Comparison of ENCODE assay signal across 30 cellular contexts in the genomic region with DNA sequence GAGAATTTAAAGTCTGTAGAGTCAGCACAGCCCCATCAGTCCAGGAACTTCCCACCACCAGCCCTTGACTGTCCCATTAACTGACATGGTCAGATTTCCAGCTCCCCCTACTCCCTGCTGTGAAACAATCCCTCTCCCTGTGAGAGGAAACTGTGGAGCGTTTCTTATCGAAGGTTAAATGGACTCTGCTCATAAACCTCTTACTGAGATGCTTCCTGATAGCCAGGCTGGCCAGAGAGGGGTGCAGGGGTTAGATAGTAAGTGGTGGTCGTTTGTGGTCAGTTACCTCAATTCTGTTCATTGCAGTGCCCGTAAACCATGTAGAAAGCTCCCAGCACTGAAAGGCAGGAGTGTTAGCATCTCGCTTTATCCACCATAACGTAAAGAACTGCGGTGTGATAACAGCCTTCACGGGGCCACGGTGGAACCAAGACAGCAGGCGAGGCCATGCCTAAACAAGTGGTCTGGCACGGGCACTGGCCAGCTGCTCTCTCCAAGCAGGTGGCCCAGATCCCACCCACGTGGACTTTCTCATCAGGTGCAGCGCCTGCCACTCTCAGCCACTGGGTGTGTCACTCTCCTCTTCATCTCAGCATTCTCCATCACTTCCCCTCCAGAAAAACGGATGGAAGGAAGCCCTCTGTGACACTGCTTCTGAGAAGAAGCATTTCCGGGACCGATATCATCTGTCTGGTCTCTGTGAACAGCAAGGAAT.
DNase-seq lines count a peak whose midpoint lies in the region; ATAC-seq and TF ChIP-seq lines count a peak whose summit lies in the region.
"Had no signal": no experiment of that assay in that cellular context is flagged by ENCODE, and none has a peak within 500 bp of the region (broad histone marks: within the 10 kb centered on the region; RNA-seq: fewer than 3 reads in every experiment).

No MANE protein-coding gene starts in this region.

- H3F3A ChIP-seq in smooth muscle cell (ENCODE audit: low read depth): no peaks in the 10 kb centered on the region

- CTCF ChIA-PET in CD4-positive, alpha-beta T cell (lab: Charles Lee): no interaction called here
- CTCF ChIA-PET in HEK293 (lab: Yijun Ruan, JAX): no interaction called here

- no peak overlapping the region for H3K4me3 Mint-ChIP-seq in CD4-positive, alpha-beta T cell
- no peak overlapping the region for H3K4me3 Mint-ChIP-seq in activated T-helper 17 cell treated with anti-CD3 and anti-CD28 coated beads, Interleukin-2, amount 50 U/mL, for 72 hours
- H3K4me3 Mint-ChIP-seq: activated T-helper 1 cell treated with anti-CD3 and anti-CD28 coated beads, Interleukin-12 subunit alpha, Interleukin-12 subunit beta, Interleukin-2, Interleukin-4 antibody, amounts not matched to agents 30 ng/mL and 10 ng/mL and 1 ng/mL, durations not matched to agents 14 hours and 24 hours and 36 hours had no signal

- DNase-seq in CD4-positive, alpha-beta T cell: no peak
- DNase-seq in myocyte (ENCODE audit: low read depth) (peak; percentile 60), NCI-H69 (lab: John Stamatoyannopoulos, UW) (no peak), RPMI8226 (no peak), smooth muscle cell (lab: John Stamatoyannopoulos, UW; ENCODE audit: unreplicated experiment) (no peak)
- DNase-seq: activated CD4-positive, alpha-beta T cell treated with anti-CD3 and anti-CD28 coated beads, Interleukin-2, amount 50 U/mL, for 4 hours; activated naive CD4-positive, alpha-beta T cell treated with anti-CD3 and anti-CD28 coated beads, Interleukin-2, amount 50 U/mL, for 16 hours; anterior cingulate cortex; colonic mucosa; COR-L47; effector CD8-positive, alpha-beta T cell; HCEC 1CT; IMR-90; NCI-H2107; NCI-H345; NCI-H748 treated with DMSO at 0.1 percent for 48 hours; stimulated activated naive CD4-positive, alpha-beta T cell; T1000; upper lobe of left lung had no signal

- H3K9me3 Mint-ChIP-seq in CD4-positive, alpha-beta T cell: no peaks in the 10 kb centered on the region
- no peaks in the 10 kb centered on the region for H3K9me3 Mint-ChIP-seq in activated T-helper 17 cell treated with anti-CD3 and anti-CD28 coated beads, Interleukin-2, amount 50 U/mL, for 72 hours
- H3K9me3 Mint-ChIP-seq: activated T-helper 1 cell treated with anti-CD3 and anti-CD28 coated beads, Interleukin-12 subunit alpha, Interleukin-12 subunit beta, Interleukin-2, Interleukin-4 antibody, amounts not matched to agents 30 ng/mL and 10 ng/mL and 1 ng/mL, durations not matched to agents 14 hours and 24 hours and 36 hours had no signal

- ATAC-seq in CD4-positive, alpha-beta T cell (ENCODE audit: poor library complexity): no peak
- no peak for ATAC-seq in activated T-helper 17 cell treated with anti-CD3 and anti-CD28 coated beads, Interleukin-2, amount 50 U/mL, for 72 hours (replicated peaks)
- ATAC-seq in HG02678 (IDR thresholded peaks at IDR 0.05; ENCODE audit: unreplicated experiment): no peak
- ATAC-seq: activated CD4-positive, CD25-positive, alpha-beta regulatory T cell treated with anti-CD3 and anti-CD28 coated beads, Interleukin-2, amount 50 U/mL, for 24 hours; left lobe of liver had no signal

- intact Hi-C loops in CD4-positive, alpha-beta T cell (cut with DNase I, micrococcal nuclease): no loop called here

- no peak for TF ChIP-seq CTCF in CD4-positive, alpha-beta T cell (IDR thresholded peaks at IDR 0.05)
- no peak for TF ChIP-seq CTCF in HEK293 (tag by site-specific recombination; IDR thresholded peaks at IDR 0.05)
- TF ChIP-seq CTCF in smooth muscle cell (IDR thresholded peaks at IDR 0.05; ENCODE audit: borderline replicate concordance, insufficient read depth, poor library complexity, severe bottlenecking): no peak

- H3K79me2 ChIP-seq in smooth muscle cell (ENCODE audit: low read depth): no peaks in the 10 kb centered on the region

- no peaks in the 10 kb centered on the region for H3K9me3 ChIP-seq in CD4-positive, alpha-beta T cell (ENCODE audit: control insufficient read depth, low read length)
- no peaks in the 10 kb centered on the region for H3K9me3 ChIP-seq in HEK293 (ENCODE audit: control insufficient read depth, insufficient read depth, low read depth, low read length)
- no peaks in the 10 kb centered on the region for H3K9me3 ChIP-seq in smooth muscle cell (replicated peaks; ENCODE audit: low read depth)
- H3K9me3 ChIP-seq: BLaER1, breast epithelium, colonic mucosa, suprapubic skin, upper lobe of left lung had no signal

- H4K20me1 ChIP-seq in smooth muscle cell (ENCODE audit: low read depth): no peaks in the 10 kb centered on the region
- H4K20me1 ChIP-seq: BLaER1 had no signal

- no peak overlapping the region for H3K4me2 ChIP-seq in smooth muscle cell
- H3K4me2 ChIP-seq: BLaER1 had no signal

- no peaks in the 10 kb centered on the region for H3K27me3 Mint-ChIP-seq in CD4-positive, alpha-beta T cell
- H3K27me3 Mint-ChIP-seq in activated T-helper 17 cell treated with anti-CD3 and anti-CD28 coated beads, Interleukin-2, amount 50 U/mL, for 72 hours: no peaks in the 10 kb centered on the region

- H3K27me3 ChIP-seq in CD4-positive, alpha-beta T cell (ENCODE audit: control insufficient read depth, insufficient read depth, low read length): no peaks in the 10 kb centered on the region
- H3K27me3 ChIP-seq in smooth muscle cell (ENCODE audit: low read depth): no peaks in the 10 kb centered on the region
- H3K27me3 ChIP-seq: BLaER1, breast epithelium, colonic mucosa, suprapubic skin, upper lobe of left lung had no signal

- peak overlapping the region; percentile 86 for H3K27ac Mint-ChIP-seq in CD4-positive, alpha-beta T cell
- H3K27ac Mint-ChIP-seq in activated T-helper 17 cell treated with anti-CD3 and anti-CD28 coated beads, Interleukin-2, amount 50 U/mL, for 72 hours: peak overlapping the region; percentile 39
- H3K27ac Mint-ChIP-seq: activated T-helper 1 cell treated with anti-CD3 and anti-CD28 coated beads, Interleukin-12 subunit alpha, Interleukin-12 subunit beta, Interleukin-2, Interleukin-4 antibody, amounts not matched to agents 30 ng/mL and 10 ng/mL and 1 ng/mL, durations not matched to agents 14 hours and 24 hours and 36 hours had no signal

- WGBS in smooth muscle cell (ENCODE audit: low lambda C conversion rate): 79% methylated on average over 16 of the region's 16 CpGs

- no peak overlapping the region for H3K4me3 ChIP-seq in HEK293 (ENCODE audit: low read depth, low read length)
- no peak overlapping the region for H3K4me3 ChIP-seq in smooth muscle cell
- H3K4me3 ChIP-seq: BLaER1, breast epithelium, colonic mucosa, skin epidermis, suprapubic skin, upper lobe of left lung had no signal

- H3K27ac ChIP-seq in CD4-positive, alpha-beta T cell (ENCODE audit: low read depth, low read length): no peak overlapping the region
- H3K27ac ChIP-seq in HEK293 (ENCODE audit: extremely low read depth, low read depth, low read length) (no peak overlapping the region), smooth muscle cell (ENCODE audit: low read depth) (no peak overlapping the region)
- H3K27ac ChIP-seq: BLaER1, breast epithelium, colonic mucosa, epithelial cell of prostate, skin epidermis, suprapubic skin, upper lobe of left lung had no signal

- peaks cover 27% of the 10 kb centered on the region for H3K4me1 Mint-ChIP-seq in CD4-positive, alpha-beta T cell (ENCODE audit: low read depth)
- H3K4me1 Mint-ChIP-seq in activated T-helper 17 cell treated with anti-CD3 and anti-CD28 coated beads, Interleukin-2, amount 50 U/mL, for 72 hours: peaks cover 8% of the 10 kb centered on the region

- peaks cover 34% of the 10 kb centered on the region for H3K36me3 Mint-ChIP-seq in CD4-positive, alpha-beta T cell (ENCODE audit: low read depth)
- peaks cover 22% of the 10 kb centered on the region for H3K36me3 Mint-ChIP-seq in activated T-helper 17 cell treated with anti-CD3 and anti-CD28 coated beads, Interleukin-2, amount 50 U/mL, for 72 hours (ENCODE audit: low read depth)

- peaks cover 0 to 13% of the 10 kb centered on the region in 2 experiments; a peak in 1 of 3 replicates for H3K36me3 ChIP-seq in HEK293 (ENCODE audit: control insufficient read depth in 2 of 2, insufficient read depth in 1 of 2, low read length in 2 of 2)
- H3K36me3 ChIP-seq in smooth muscle cell (ENCODE audit: low read depth): no peaks in the 10 kb centered on the region
- H3K36me3 ChIP-seq: breast epithelium, colonic mucosa had no signal

- POLR2A ChIA-PET in CD4-positive, alpha-beta T cell (lab: Charles Lee): no interaction called here
- POLR2A ChIA-PET in HEK293 (lab: Yijun Ruan, JAX): no interaction called here

- H2AFZ ChIP-seq in smooth muscle cell (ENCODE audit: low read depth): no peak overlapping the region

- H3K9ac ChIP-seq in smooth muscle cell (ENCODE audit: low read depth): no peak overlapping the region
- H3K9ac ChIP-seq: BLaER1 had no signal

- no peaks in the 10 kb centered on the region for H3K4me1 ChIP-seq in HEK293 (ENCODE audit: control insufficient read depth, insufficient read depth, low read length)
- peaks cover 15% of the 10 kb centered on the region for H3K4me1 ChIP-seq in smooth muscle cell (ENCODE audit: low read depth)
- H3K4me1 ChIP-seq: breast epithelium had no signal

TF ChIP-seq in HEK293, 187 proteins besides CTCF, POLR2A, EP300 and RAD21:
- TF ChIP-seq YY2 (tag by site-specific recombination; IDR thresholded peaks at IDR 0.05) (no peak), ZIC2 (tag by site-specific recombination; IDR thresholded peaks at IDR 0.05) (peak; percentile 87)
